ENCODE assay signal across 9 cellular contexts in genomic region chr1:58884706-58885661, GRCh38.
DNase-seq lines count a peak whose midpoint lies in the region; ATAC-seq, FAIRE-seq and TF ChIP-seq lines count a peak whose summit lies in the region.
"Had no signal": no experiment of that assay in that cellular context is flagged by ENCODE, and none has a peak within 500 bp of the region (broad histone marks: within the 10 kb centered on the region; RNA-seq: fewer than 3 reads in every experiment).

No MANE protein-coding gene starts in this region.

- no peak overlapping the region for H3K4me3 ChIP-seq in duodenal mucosa (ENCODE audit: low read depth in 1 of 2, low read length in 2 of 2)
- no peak overlapping the region for H3K4me3 ChIP-seq in pancreas

- H3K4me1 ChIP-seq in duodenal mucosa (ENCODE audit: control insufficient read depth in 1 of 2, insufficient read depth in 2 of 2, low read length in 2 of 2) (peaks cover 54 to 69% of the 10 kb centered on the region in 2 donors), pancreas (peaks cover 39 to 51% (median 39%) of the 10 kb centered on the region in 3 donors)

- ATAC-seq in pancreas (peak; percentile 86 to 92 (median 88)), GM21737 (IDR thresholded peaks at IDR 0.05; ENCODE audit: unreplicated experiment) (no peak), GM19397 (IDR thresholded peaks at IDR 0.05; ENCODE audit: unreplicated experiment) (no peak)

- intact Hi-C loops in pancreas (cut with DNase I) = loop anchor here in 1 of 3 donors (10.0 kb wide), 1 partner anchor 100 kb away; the partner anchor contains the start of gene JUN

- no peak for FAIRE-seq in pancreas (lab: Jason Lieb, UNC)

- H3K27me3 ChIP-seq in duodenal mucosa (ENCODE audit: control insufficient read depth in 1 of 2, insufficient read depth in 2 of 2, low read length in 2 of 2) = no peaks in the 10 kb centered on the region
- no peaks in the 10 kb centered on the region for H3K27me3 ChIP-seq in pancreas

- DNase-seq in DMS53 treated with DMSO at 0.1 percent for 48 hours (lab: John Stamatoyannopoulos, UW; ENCODE audit: unreplicated experiment) (peak; percentile 100), NCI-H2196 treated with DMSO at 0.1 percent for 48 hours (lab: John Stamatoyannopoulos, UW; ENCODE audit: unreplicated experiment) (peak; percentile 79), pancreas (peak in 5 of 6 donors; percentile 71 to 92 (median 89)), NOMO-1 treated with dmso at 0.1 percent for 144 hours (lab: John Stamatoyannopoulos, UW; ENCODE audit: unreplicated experiment) (no peak)
- DNase-seq in effector CD8-positive, alpha-beta T cell (lab: John Stamatoyannopoulos, UW) = no peak
- DNase-seq: stimulated activated CD4-positive, alpha-beta T cell treated with anti-CD3 and anti-CD28 coated beads, Interleukin-4, amount 100 ng/mL, for 24 hours had no signal

- H3K9me3 ChIP-seq in duodenal mucosa (ENCODE audit: control insufficient read depth in 1 of 2, low read length in 2 of 2) = no peaks in the 10 kb centered on the region
- H3K9me3 ChIP-seq in pancreas = no peaks in the 10 kb centered on the region

- H3K9ac ChIP-seq in duodenal mucosa (ENCODE audit: low read depth in 1 of 2, low read length in 2 of 2) = peak overlapping the region in 1 of 2 donors; percentile 14

- H3K27ac ChIP-seq in duodenal mucosa (ENCODE audit: low read depth, low read length) (peak overlapping the region; percentile 28), pancreas (peak overlapping the region; percentile 56 to 83 (median 76))

- TF ChIP-seq CTCF in pancreas (IDR thresholded peaks at IDR 0.05) = no peak

- 9 to 12% methylated on average over 8 of the region's 8 CpGs for WGBS in pancreas, 2 donors

- H3K36me3 ChIP-seq in duodenal mucosa (ENCODE audit: control insufficient read depth in 1 of 2, insufficient read depth in 2 of 2, low read length in 2 of 2) = no peaks in the 10 kb centered on the region
- H3K36me3 ChIP-seq in pancreas = no peaks in the 10 kb centered on the region

Comparison
In these comparisons a context has a peak if more than half of its experiments do, and no peak if none do; other contexts are left out.
1. DNase-seq: peak in DMS53 treated with DMSO at 0.1 percent for 48 hours (single experiment), NCI-H2196 treated with DMSO at 0.1 percent for 48 hours (single experiment) and pancreas (5 of 6); none in NOMO-1 treated with dmso at 0.1 percent for 144 hours (single experiment) and effector CD8-positive, alpha-beta T cell (single experiment).
2. ATAC-seq: peak in pancreas (4 of 4); none in GM21737 (single experiment) and GM19397 (single experiment).